8 cellular contexts compared by ENCODE assay signal in the genomic region with DNA sequence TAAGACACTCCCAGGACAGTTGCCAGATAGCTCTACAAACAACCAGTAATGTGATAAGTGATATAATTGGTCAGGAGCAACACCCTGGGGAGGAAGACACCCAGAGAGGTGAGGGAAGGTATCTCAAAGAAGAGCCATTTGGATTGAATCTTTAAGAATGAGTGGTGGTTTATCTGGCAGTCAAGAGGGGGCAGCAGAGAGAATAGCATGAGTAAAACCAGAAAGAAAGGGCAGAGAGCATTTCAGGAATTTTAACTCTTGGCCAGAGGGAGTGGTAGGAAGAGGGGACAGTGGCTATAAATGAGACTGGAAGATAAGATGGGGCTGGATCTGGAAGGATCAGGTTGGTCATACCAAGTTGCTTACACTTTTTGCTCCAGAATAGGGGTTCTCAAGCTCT. TPM values are rescaled to one million over a fixed set of nuclear protein-coding genes. Genes with fewer than 3 reads are reported as not detected.
DNase-seq lines count a peak whose midpoint lies in the region; ATAC-seq and TF ChIP-seq lines count a peak whose summit lies in the region.

No MANE protein-coding gene starts in this region.

- H3K4me3 ChIP-seq in adipocyte (ENCODE audit: low read length), result no peak overlapping the region

- H3K9me3 ChIP-seq in adipocyte (ENCODE audit: control insufficient read depth, low read length), result no peaks in the 10 kb centered on the region

- intact Hi-C loops in left colon (cut with DNase I, micrococcal nuclease), result no loop called here

- no peaks in the 10 kb centered on the region for H3K36me3 ChIP-seq in adipocyte (ENCODE audit: control insufficient read depth, insufficient read depth, low read length, severe bottlenecking)

- TF ChIP-seq POLR2A in GM18505 (IDR thresholded peaks at IDR 0.05; ENCODE audit: borderline replicate concordance, extremely low read depth, insufficient read depth, insufficient read length), result no peak

- peaks cover 23% of the 10 kb centered on the region for H3K27me3 ChIP-seq in adipocyte (replicated peaks; ENCODE audit: control insufficient read depth, insufficient read depth, low read length)

- peak; percentile 57 for ATAC-seq in left colon
- no peak for ATAC-seq in GM18505 (IDR thresholded peaks at IDR 0.05; ENCODE audit: unreplicated experiment)
- ATAC-seq in GM18517 (IDR thresholded peaks at IDR 0.05; ENCODE audit: unreplicated experiment), result no peak

- no peak overlapping the region for H3K9ac ChIP-seq in adipocyte (ENCODE audit: low read length)

- peak; percentile 52 for TF ChIP-seq CTCF in GM10266 (IDR thresholded peaks at IDR 0.05; ENCODE audit: control insufficient read depth, insufficient read depth, low read depth, missing control alignments)

- no peaks in the 10 kb centered on the region for H3K4me1 ChIP-seq in adipocyte (ENCODE audit: control insufficient read depth, insufficient read depth, low read length)

- DNase-seq in AG08395 (ENCODE audit: low spot score) (peak; percentile 69), GM10266 (ENCODE audit: extremely low spot score) (no peak), NCI-H2081 (lab: John Stamatoyannopoulos, UW) (peak; percentile 47 to 55), adipocyte (ENCODE audit: low read depth) (peak; percentile 79), left colon (no peak), ureter (ENCODE audit: low spot score) (no peak)

RNA-seq across cellular contexts. Expression of a gene that starts 5.9 kb away (rescaled TPM):
- total RNA-seq in left colon (10 to 100 TPM; 11.8 to 15.8 TPM), ureter (19.0 TPM)

RNA-seq across cellular contexts. Expression of a gene that starts 59.6 kb away (rescaled TPM):
- total RNA-seq in left colon (1 to 10 TPM; 3.0 to 3.5 TPM), ureter (0.57 TPM)

Comparison
In these comparisons a context has a peak if more than half of its experiments do, and no peak if none do; other contexts are left out.
1. DNase-seq: peak in AG08395 (single experiment), NCI-H2081 (2 of 2) and adipocyte (single experiment); none in GM10266 (single experiment), left colon (0 of 2) and ureter (single experiment).